17 cellular contexts compared by ENCODE assay signal in the genomic region with DNA sequence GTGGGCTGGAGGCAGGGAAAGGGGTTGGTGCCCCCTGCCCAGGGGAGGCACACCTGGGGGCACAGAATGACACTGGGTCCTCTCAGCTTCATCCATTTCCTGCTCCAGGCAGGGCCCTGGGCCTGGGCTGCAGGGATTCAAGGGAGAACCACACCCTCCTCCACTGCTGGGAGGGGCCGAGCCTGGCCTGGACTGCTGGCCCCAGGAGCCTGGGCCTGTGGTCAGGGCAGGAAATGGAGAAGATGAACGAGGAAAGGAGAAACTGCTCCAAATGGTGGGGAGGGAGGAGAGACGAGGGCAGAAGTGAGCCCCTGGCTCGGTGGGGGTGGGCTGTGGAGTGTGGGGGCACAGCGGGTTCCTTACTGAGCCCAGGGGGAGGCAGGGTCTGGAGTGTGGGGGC. TPM values are rescaled to one million over a fixed set of nuclear protein-coding genes. Genes with fewer than 3 reads are reported as not detected.
A peak's percentile ranks its signal among the peaks of the same experiment; 100 is the strongest.
DNase-seq lines count a peak whose midpoint lies in the region; ATAC-seq and TF ChIP-seq lines count a peak whose summit lies in the region.
"Had no signal": no experiment of that assay in that cellular context is flagged by ENCODE, and none has a peak within 500 bp of the region (broad histone marks: within the 10 kb centered on the region; RNA-seq: fewer than 3 reads in every experiment).

No MANE protein-coding gene starts in this region.

- peaks cover 34% of the 10 kb centered on the region for H3K4me1 Mint-ChIP-seq in type B pancreatic cell (ENCODE audit: unreplicated experiment)
- H3K4me1 Mint-ChIP-seq: activated CD4-positive, alpha-beta T cell treated with anti-CD3 and anti-CD28 coated beads, Interleukin-2, amount 10 ng/mL, durations not matched to agents 24 days and 14 days had no signal

- no peaks in the 10 kb centered on the region for H3K36me3 Mint-ChIP-seq in type B pancreatic cell

- no peak overlapping the region for H3K4me3 ChIP-seq in right cardiac atrium (ENCODE audit: low read length)
- no peak overlapping the region for H3K4me3 ChIP-seq in effector memory CD4-positive, alpha-beta T cell (ENCODE audit: insufficient read depth, low read depth, low read length, poor library complexity, severe bottlenecking)
- H3K4me3 ChIP-seq: sigmoid colon had no signal

- no peaks in the 10 kb centered on the region for H3K27me3 Mint-ChIP-seq in type B pancreatic cell
- H3K27me3 Mint-ChIP-seq: activated CD4-positive, alpha-beta T cell treated with anti-CD3 and anti-CD28 coated beads, Interleukin-2, amount 10 ng/mL, durations not matched to agents 24 days and 14 days; naive thymus-derived CD8-positive, alpha-beta T cell; stimulated activated naive CD8-positive, alpha-beta T cell treated with anti-CD3 and anti-CD28 coated beads, Interleukin-15, Interleukin-2, amounts not matched to agents 100 ng/mL and 50 ng/mL, for 24 hours had no signal

- H3K27ac Mint-ChIP-seq in type B pancreatic cell = peak overlapping the region; percentile 62
- H3K27ac Mint-ChIP-seq: activated CD4-positive, alpha-beta T cell treated with anti-CD3 and anti-CD28 coated beads, Interleukin-2, amount 10 ng/mL, durations not matched to agents 24 days and 14 days; stimulated activated naive CD8-positive, alpha-beta T cell treated with anti-CD3 and anti-CD28 coated beads, Interleukin-15, Interleukin-2, amounts not matched to agents 100 ng/mL and 50 ng/mL, for 24 hours had no signal

- H3K9me3 Mint-ChIP-seq in type B pancreatic cell = no peaks in the 10 kb centered on the region
- H3K9me3 Mint-ChIP-seq: activated CD4-positive, alpha-beta T cell treated with anti-CD3 and anti-CD28 coated beads, Interleukin-2, amount 10 ng/mL, durations not matched to agents 24 days and 14 days; naive thymus-derived CD8-positive, alpha-beta T cell; stimulated activated naive CD8-positive, alpha-beta T cell treated with anti-CD3 and anti-CD28 coated beads, Interleukin-15, Interleukin-2, amounts not matched to agents 100 ng/mL and 50 ng/mL, for 24 hours had no signal

- intact Hi-C loops in right cardiac atrium (cut with DNase I) = no loop called here

- 65% methylated on average over 5 of the region's 5 CpGs for WGBS in right cardiac atrium

- no peaks in the 10 kb centered on the region for H3K36me3 ChIP-seq in effector memory CD4-positive, alpha-beta T cell (ENCODE audit: control insufficient read depth, insufficient read depth, low read length)
- H3K36me3 ChIP-seq: sigmoid colon had no signal

- DNase-seq in NOMO-1 treated with DMSO at 0.1 percent for 48 hours (lab: John Stamatoyannopoulos, UW; ENCODE audit: unreplicated experiment) = peak; percentile 3
- DNase-seq in NOMO-1 treated with dmso at 0.1 percent for 144 hours (lab: John Stamatoyannopoulos, UW; ENCODE audit: unreplicated experiment) = no peak
- peak; percentile 16 for DNase-seq in RPMI7951 (ENCODE audit: low read depth)
- peak; percentile 46 to 80 (median 59) for DNase-seq in right cardiac atrium
- no peak for DNase-seq in type B pancreatic cell (ENCODE audit: extremely low spot score, unreplicated experiment)
- no peak for DNase-seq in Kasumi-1 (lab: John Stamatoyannopoulos, UW)
- DNase-seq in amniotic stem cell (lab: John Stamatoyannopoulos, UW) = no peak
- DNase-seq in effector memory CD4-positive, alpha-beta T cell = no peak
- DNase-seq: activated CD4-positive, alpha-beta T cell treated with anti-CD3 and anti-CD28 coated beads, Interleukin-2, amount 10 ng/mL, durations not matched to agents 24 days and 14 days; activated T-cell treated with anti-CD3 and anti-CD28 coated beads, Interleukin-2, amount 50 U/mL, for 48 hours; naive thymus-derived CD8-positive, alpha-beta T cell; NCI-H446; sigmoid colon; T-helper 2 cell had no signal

- H3K27me3 ChIP-seq in right cardiac atrium (ENCODE audit: control insufficient read depth, insufficient read depth) = no peaks in the 10 kb centered on the region
- H3K27me3 ChIP-seq in effector memory CD4-positive, alpha-beta T cell (replicated peaks; ENCODE audit: control insufficient read depth, insufficient read depth, low read length, poor library complexity, severe bottlenecking) = no peaks in the 10 kb centered on the region
- H3K27me3 ChIP-seq: sigmoid colon had no signal

- no peaks in the 10 kb centered on the region for H3K4me1 ChIP-seq in right cardiac atrium (ENCODE audit: control insufficient read depth, insufficient read depth, low read length)
- no peaks in the 10 kb centered on the region for H3K4me1 ChIP-seq in effector memory CD4-positive, alpha-beta T cell (ENCODE audit: control insufficient read depth, insufficient read depth, low read length, poor library complexity, severe bottlenecking)

- peak in 1 of 2 donors; percentile 34 for ATAC-seq in right cardiac atrium
- ATAC-seq: naive thymus-derived CD8-positive, alpha-beta T cell; Panc1 had no signal

- H3K9me3 ChIP-seq in right cardiac atrium (ENCODE audit: control insufficient read depth, low read length) = no peaks in the 10 kb centered on the region
- no peaks in the 10 kb centered on the region for H3K9me3 ChIP-seq in effector memory CD4-positive, alpha-beta T cell (ENCODE audit: control insufficient read depth, low read length)
- H3K9me3 ChIP-seq: sigmoid colon had no signal

- no peak overlapping the region for H3K4me3 Mint-ChIP-seq in type B pancreatic cell
- H3K4me3 Mint-ChIP-seq: activated CD4-positive, alpha-beta T cell treated with anti-CD3 and anti-CD28 coated beads, Interleukin-2, amount 10 ng/mL, durations not matched to agents 24 days and 14 days; naive thymus-derived CD8-positive, alpha-beta T cell; stimulated activated naive CD8-positive, alpha-beta T cell treated with anti-CD3 and anti-CD28 coated beads, Interleukin-15, Interleukin-2, amounts not matched to agents 100 ng/mL and 50 ng/mL, for 24 hours had no signal

- no peak overlapping the region for H3K27ac ChIP-seq in right cardiac atrium (ENCODE audit: low read length)
- H3K27ac ChIP-seq in effector memory CD4-positive, alpha-beta T cell (ENCODE audit: insufficient read depth, low read length, poor library complexity, severe bottlenecking) = no peak overlapping the region
- H3K27ac ChIP-seq: 22Rv1, sigmoid colon had no signal

- TF ChIP-seq CTCF in type B pancreatic cell (conservative IDR thresholded peaks at IDR 0.05) = no peak

RNA-seq across cellular contexts. Expression of a gene that starts 38.1 kb away (rescaled TPM):
- 0.29 and 0.36 TPM in 2 replicates for total RNA-seq in RPMI7951 (2014; rRNA removed; shearing (Covaris generic))
- total RNA-seq in right cardiac atrium (under 1 TPM; 0.51 to 0.78 (median 0.55) TPM), type B pancreatic cell (ENCODE audit: low replicate concordance) (3.3 and 7.0 TPM in 2 replicates)
- polyA plus RNA-seq in right cardiac atrium = 0.41 TPM

Comparison
In these comparisons a context has a peak if more than half of its experiments do, and no peak if none do; other contexts are left out.
1. DNase-seq: peak in NOMO-1 treated with DMSO at 0.1 percent for 48 hours (single experiment), RPMI7951 (single experiment) and right cardiac atrium (3 of 3); none in NOMO-1 treated with dmso at 0.1 percent for 144 hours (single experiment), type B pancreatic cell (single experiment), Kasumi-1 (0 of 2), amniotic stem cell (single experiment) and effector memory CD4-positive, alpha-beta T cell (0 of 3).